1 cellular context compared by ENCODE assay signal in genomic region chr10:3500408-3500856, GRCh38.
TF ChIP-seq lines count a peak whose summit lies in the region.

No MANE protein-coding gene starts in this region.

TF ChIP-seq in SK-N-SH treated with all-trans-retinoic acid at 6 μM for 48 hours, 23 proteins besides CTCF, POLR2A, EP300 and RAD21 (continued from another document):
- TF ChIP-seq PATZ1 (CRISPR knock-in tag; IDR thresholded peaks at IDR 0.05; ENCODE audit: borderline replicate concordance) (no peak), TCF4 (CRISPR knock-in tag; IDR thresholded peaks at IDR 0.05; ENCODE audit: borderline replicate concordance) (no peak), ZFP3 (CRISPR knock-in tag; IDR thresholded peaks at IDR 0.05) (no peak), ZNF565 (CRISPR knock-in tag; conservative IDR thresholded peaks at IDR 0.05; ENCODE audit: low read depth) (no peak), GLIS3 (CRISPR knock-in tag; IDR thresholded peaks at IDR 0.05) (no peak), OSR1 (CRISPR knock-in tag; IDR thresholded peaks at IDR 0.05) (no peak)
